In genomic region chrX:13646154-13646549, GRCh38 we compare ENCODE assay signal across 9 cellular contexts. TPM values are rescaled to one million over a fixed set of nuclear protein-coding genes. Genes with fewer than 3 reads are reported as not detected.
DNase-seq lines count a peak whose midpoint lies in the region; ATAC-seq and TF ChIP-seq lines count a peak whose summit lies in the region.
"Had no signal": no experiment of that assay in that cellular context is flagged by ENCODE, and none has a peak within 500 bp of the region (broad histone marks: within the 10 kb centered on the region; RNA-seq: fewer than 3 reads in every experiment).

No MANE protein-coding gene starts in this region.

- H3K36me3 Mint-ChIP-seq in activated naive CD4-positive, alpha-beta T cell treated with anti-CD3 and anti-CD28 coated beads, Interleukin-2, amount 50 U/mL, for 24 hours = no peaks in the 10 kb centered on the region
- H3K36me3 Mint-ChIP-seq: IgD-negative memory B cell had no signal

- peak overlapping the region; percentile 65; the same call in 1 of the 2 replicates for H2AFZ ChIP-seq in GM23248

- ATAC-seq in GM21737 (IDR thresholded peaks at IDR 0.05; ENCODE audit: unreplicated experiment) (no peak), HG02798 (IDR thresholded peaks at IDR 0.05; ENCODE audit: poor library complexity, unreplicated experiment) (no peak)

- no peak overlapping the region for H3K4me2 ChIP-seq in GM23248 (ENCODE audit: unreplicated experiment)

- H3K27ac ChIP-seq in GM23248 (no peak overlapping the region), cardiac muscle cell (no peak overlapping the region)

- H3K4me1 ChIP-seq in GM23248 (ENCODE audit: insufficient read depth) (peaks cover 10% of the 10 kb centered on the region; the same call in 1 of the 2 replicates), cardiac muscle cell (ENCODE audit: low read depth) (no peaks in the 10 kb centered on the region)

- H3K27ac Mint-ChIP-seq in activated naive CD4-positive, alpha-beta T cell treated with anti-CD3 and anti-CD28 coated beads, Interleukin-2, amount 50 U/mL, for 24 hours = peak overlapping the region; percentile 65
- H3K27ac Mint-ChIP-seq: IgD-negative memory B cell had no signal

- POLR2A ChIA-PET in BJ (lab: Charles Lee) = no interaction called here

- no peaks in the 10 kb centered on the region for H3K9me3 Mint-ChIP-seq in activated naive CD4-positive, alpha-beta T cell treated with anti-CD3 and anti-CD28 coated beads, Interleukin-2, amount 50 U/mL, for 24 hours

- no peaks in the 10 kb centered on the region for H4K20me1 ChIP-seq in GM23248 (ENCODE audit: insufficient read depth)

- no peaks in the 10 kb centered on the region for H3K27me3 ChIP-seq in BJ (ENCODE audit: control insufficient read depth, insufficient read depth, low read length)
- no peaks in the 10 kb centered on the region for H3K27me3 ChIP-seq in GM23248 (replicated peaks; ENCODE audit: insufficient read depth)
- no peaks in the 10 kb centered on the region for H3K27me3 ChIP-seq in cardiac muscle cell

- no peaks in the 10 kb centered on the region for H3K27me3 Mint-ChIP-seq in activated naive CD4-positive, alpha-beta T cell treated with anti-CD3 and anti-CD28 coated beads, Interleukin-2, amount 50 U/mL, for 24 hours

- peaks cover 11% of the 10 kb centered on the region; the same call in 1 of the 2 replicates for H3F3A ChIP-seq in GM23248 (ENCODE audit: insufficient read depth)

- H3K4me3 ChIP-seq in BJ (ENCODE audit: low read depth, low read length) (no peak overlapping the region), GM23248 (no peak overlapping the region), cardiac muscle cell (no peak overlapping the region)

- no peak overlapping the region for H3K9ac ChIP-seq in GM23248

- H3K9me3 ChIP-seq in GM23248 (ENCODE audit: low read depth) (no peaks in the 10 kb centered on the region), cardiac muscle cell (ENCODE audit: low read depth) (no peaks in the 10 kb centered on the region)

- no peak for DNase-seq in BJ (ENCODE audit: low read depth)
- DNase-seq in GM23248 = peak; percentile 77
- peak; percentile 70 for DNase-seq in NCI-H69 (lab: John Stamatoyannopoulos, UW)
- DNase-seq in cardiac muscle cell (ENCODE audit: low read depth in 1 of 2, low spot score in 1 of 2) = peak; percentile 70 to 75
- DNase-seq in putamen (ENCODE audit: low spot score) = peak; percentile 45

- TF ChIP-seq CTCF in BJ (IDR thresholded peaks at IDR 0.05; ENCODE audit: insufficient read depth, low read depth, low read length) (peak; percentile 75), cardiac muscle cell (IDR thresholded peaks at IDR 0.05; ENCODE audit: low read depth, low read length) (peak; percentile 71)

- peaks cover 5% of the 10 kb centered on the region for H3K4me1 Mint-ChIP-seq in activated naive CD4-positive, alpha-beta T cell treated with anti-CD3 and anti-CD28 coated beads, Interleukin-2, amount 50 U/mL, for 24 hours

- in situ Hi-C loops in GM23248 (cut with MboI) = loop anchor here (5.0 kb wide), 1 partner anchor 134 kb away; no protein-coding TSS in a partner anchor

- no peaks in the 10 kb centered on the region for H3K36me3 ChIP-seq in BJ (ENCODE audit: control insufficient read depth, insufficient read depth, low read length)
- H3K36me3 ChIP-seq in GM23248 (ENCODE audit: low read depth) = no peaks in the 10 kb centered on the region
- H3K36me3 ChIP-seq in cardiac muscle cell = no peaks in the 10 kb centered on the region

- no peaks in the 10 kb centered on the region for H3K79me2 ChIP-seq in GM23248 (ENCODE audit: insufficient read depth)

- CTCF ChIA-PET in BJ (lab: Yijun Ruan, JAX) = interaction anchor here (0.7 to 4.6 kb wide), 11 partner anchors 13 to 386 kb away, joined by 3 to 44 read pairs (median 4); no protein-coding TSS in a partner anchor

- no peak overlapping the region for H3K4me3 Mint-ChIP-seq in activated naive CD4-positive, alpha-beta T cell treated with anti-CD3 and anti-CD28 coated beads, Interleukin-2, amount 50 U/mL, for 24 hours

- 29 to 39% methylated on average over 3 of the region's 3 CpGs for WGBS in GM23248 (ENCODE audit: low coverage in 1 of 2, low lambda C conversion rate in 2 of 2, missing lambda C conversion rate in 2 of 2), 2 experiments

- no peaks in the 10 kb centered on the region for H3K9me2 ChIP-seq in GM23248 (ENCODE audit: insufficient read depth)

RNA-seq across cellular contexts. Expression of gene TCEANC, which starts 6.8 kb away (rescaled TPM):
- polyA plus RNA-seq in BJ (2011; rRNA removed) (1.1 and 2.0 TPM in 2 replicates), GM23248 (2016; fragmentation: Nextera tagmentation; extraction: Ambion mirVana) (2.4 and 2.5 TPM in 2 replicates), cardiac muscle cell (3.5 and 4.7 TPM in 2 replicates)
- 1.4 and 1.5 TPM in 2 replicates for polyA minus RNA-seq in BJ (2011; rRNA and poly(A)+ RNA removed)
- total RNA-seq in GM23248 (2014; rRNA removed; shearing (Covaris generic)) = 2.2 and 4.3 TPM in 2 replicates
- 2.9 and 6.9 TPM in 2 replicates for total RNA-seq in cardiac muscle cell

RNA-seq across cellular contexts. Expression of gene RAB9A, which starts 42.8 kb away (rescaled TPM):
- polyA plus RNA-seq in BJ (2011; rRNA removed) (9.8 and 24.0 TPM in 2 replicates), GM23248 (2016; fragmentation: Nextera tagmentation; extraction: Ambion mirVana) (38.9 and 40.4 TPM in 2 replicates), cardiac muscle cell (36.3 and 56.6 TPM in 2 replicates)
- polyA minus RNA-seq in BJ (2011; rRNA and poly(A)+ RNA removed) = 3.6 and 4.9 TPM in 2 replicates
- 18.6 and 38.9 TPM in 2 replicates for total RNA-seq in GM23248 (2014; rRNA removed; shearing (Covaris generic))
- total RNA-seq in cardiac muscle cell = 33.7 and 34.8 TPM in 2 replicates
